1 cellular context compared by ENCODE assay signal in genomic region chr18:76816127-76816526, GRCh38.
TF ChIP-seq lines count a peak whose summit lies in the region.

No MANE protein-coding gene starts in this region.

TF ChIP-seq in WTC11, 78 proteins besides CTCF, POLR2A, EP300 and RAD21:
- TF ChIP-seq, protein P1, sequence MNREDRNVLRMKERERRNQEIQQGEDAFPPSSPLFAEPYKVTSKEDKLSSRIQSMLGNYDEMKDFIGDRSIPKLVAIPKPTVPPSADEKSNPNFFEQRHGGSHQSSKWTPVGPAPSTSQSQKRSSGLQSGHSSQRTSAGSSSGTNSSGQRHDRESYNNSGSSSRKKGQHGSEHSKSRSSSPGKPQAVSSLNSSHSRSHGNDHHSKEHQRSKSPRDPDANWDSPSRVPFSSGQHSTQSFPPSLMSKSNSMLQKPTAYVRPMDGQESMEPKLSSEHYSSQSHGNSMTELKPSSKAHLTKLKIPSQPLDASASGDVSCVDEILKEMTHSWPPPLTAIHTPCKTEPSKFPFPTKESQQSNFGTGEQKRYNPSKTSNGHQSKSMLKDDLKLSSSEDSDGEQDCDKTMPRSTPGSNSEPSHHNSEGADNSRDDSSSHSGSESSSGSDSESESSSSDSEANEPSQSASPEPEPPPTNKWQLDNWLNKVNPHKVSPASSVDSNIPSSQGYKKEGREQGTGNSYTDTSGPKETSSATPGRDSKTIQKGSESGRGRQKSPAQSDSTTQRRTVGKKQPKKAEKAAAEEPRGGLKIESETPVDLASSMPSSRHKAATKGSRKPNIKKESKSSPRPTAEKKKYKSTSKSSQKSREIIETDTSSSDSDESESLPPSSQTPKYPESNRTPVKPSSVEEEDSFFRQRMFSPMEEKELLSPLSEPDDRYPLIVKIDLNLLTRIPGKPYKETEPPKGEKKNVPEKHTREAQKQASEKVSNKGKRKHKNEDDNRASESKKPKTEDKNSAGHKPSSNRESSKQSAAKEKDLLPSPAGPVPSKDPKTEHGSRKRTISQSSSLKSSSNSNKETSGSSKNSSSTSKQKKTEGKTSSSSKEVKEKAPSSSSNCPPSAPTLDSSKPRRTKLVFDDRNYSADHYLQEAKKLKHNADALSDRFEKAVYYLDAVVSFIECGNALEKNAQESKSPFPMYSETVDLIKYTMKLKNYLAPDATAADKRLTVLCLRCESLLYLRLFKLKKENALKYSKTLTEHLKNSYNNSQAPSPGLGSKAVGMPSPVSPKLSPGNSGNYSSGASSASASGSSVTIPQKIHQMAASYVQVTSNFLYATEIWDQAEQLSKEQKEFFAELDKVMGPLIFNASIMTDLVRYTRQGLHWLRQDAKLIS (CRISPR knock-in tag; IDR thresholded peaks at IDR 0.05; ENCODE audit: borderline replicate concordance): no peak
- TF ChIP-seq TCF7 (CRISPR knock-in tag; IDR thresholded peaks at IDR 0.05; ENCODE audit: low read depth) (no peak), E2F4 (CRISPR knock-in tag; IDR thresholded peaks at IDR 0.05; ENCODE audit: borderline replicate concordance, low read depth) (no peak), PREB (CRISPR knock-in tag; IDR thresholded peaks at IDR 0.05; ENCODE audit: borderline replicate concordance) (no peak), USF1 (CRISPR knock-in tag; IDR thresholded peaks at IDR 0.05) (no peak), TP53 (CRISPR knock-in tag; IDR thresholded peaks at IDR 0.05) (no peak), NFE2L1 (CRISPR knock-in tag; IDR thresholded peaks at IDR 0.05) (no peak), ATF6 (CRISPR knock-in tag; IDR thresholded peaks at IDR 0.05) (no peak), ZNF512 (CRISPR knock-in tag; IDR thresholded peaks at IDR 0.05; ENCODE audit: borderline replicate concordance) (no peak)
- TF ChIP-seq, protein P2, sequence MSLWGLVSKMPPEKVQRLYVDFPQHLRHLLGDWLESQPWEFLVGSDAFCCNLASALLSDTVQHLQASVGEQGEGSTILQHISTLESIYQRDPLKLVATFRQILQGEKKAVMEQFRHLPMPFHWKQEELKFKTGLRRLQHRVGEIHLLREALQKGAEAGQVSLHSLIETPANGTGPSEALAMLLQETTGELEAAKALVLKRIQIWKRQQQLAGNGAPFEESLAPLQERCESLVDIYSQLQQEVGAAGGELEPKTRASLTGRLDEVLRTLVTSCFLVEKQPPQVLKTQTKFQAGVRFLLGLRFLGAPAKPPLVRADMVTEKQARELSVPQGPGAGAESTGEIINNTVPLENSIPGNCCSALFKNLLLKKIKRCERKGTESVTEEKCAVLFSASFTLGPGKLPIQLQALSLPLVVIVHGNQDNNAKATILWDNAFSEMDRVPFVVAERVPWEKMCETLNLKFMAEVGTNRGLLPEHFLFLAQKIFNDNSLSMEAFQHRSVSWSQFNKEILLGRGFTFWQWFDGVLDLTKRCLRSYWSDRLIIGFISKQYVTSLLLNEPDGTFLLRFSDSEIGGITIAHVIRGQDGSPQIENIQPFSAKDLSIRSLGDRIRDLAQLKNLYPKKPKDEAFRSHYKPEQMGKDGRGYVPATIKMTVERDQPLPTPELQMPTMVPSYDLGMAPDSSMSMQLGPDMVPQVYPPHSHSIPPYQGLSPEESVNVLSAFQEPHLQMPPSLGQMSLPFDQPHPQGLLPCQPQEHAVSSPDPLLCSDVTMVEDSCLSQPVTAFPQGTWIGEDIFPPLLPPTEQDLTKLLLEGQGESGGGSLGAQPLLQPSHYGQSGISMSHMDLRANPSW (CRISPR knock-in tag; conservative IDR thresholded peaks at IDR 0.05; ENCODE audit: low read depth): no peak
